In the genomic region with DNA sequence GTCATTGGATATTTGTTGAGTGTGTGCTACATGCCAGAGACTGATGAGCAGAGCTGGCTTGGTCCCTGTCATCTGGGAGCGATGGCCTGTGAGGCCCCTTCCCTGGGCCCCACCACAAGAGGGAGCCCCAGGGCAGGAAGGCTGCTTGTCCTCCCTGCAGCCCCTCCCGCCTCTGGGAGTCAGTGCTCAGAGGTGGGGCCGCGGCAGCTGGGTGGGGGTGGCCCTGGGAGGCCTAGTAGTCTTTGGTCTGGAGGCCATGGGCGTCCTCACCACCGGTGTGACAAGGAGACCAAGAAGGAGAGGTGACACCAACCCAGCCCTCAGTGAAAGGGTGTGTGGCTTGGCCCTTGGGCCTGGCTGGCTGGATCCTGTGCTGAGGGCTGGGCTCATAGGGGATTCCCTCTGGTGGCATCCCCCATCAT, we compare ENCODE assay signal across 8 cellular contexts.
A peak's percentile ranks its signal among the peaks of the same experiment; 100 is the strongest.
DNase-seq lines count a peak whose midpoint lies in the region; ATAC-seq and TF ChIP-seq lines count a peak whose summit lies in the region.

No MANE protein-coding gene starts in this region.

- CTCF ChIA-PET in A673 (lab: Charles Lee), result no interaction called here
- CTCF ChIA-PET in GM10248 (lab: Yijun Ruan, JAX), result interaction anchor here (0.8 to 3.0 kb wide), 9 partner anchors 13 to 1064 kb away, joined by 3 to 13 read pairs (median 3); no protein-coding TSS in a partner anchor

- H3K9me3 ChIP-seq in A673 (ENCODE audit: low read depth, low read length, poor library complexity, severe bottlenecking), result no peaks in the 10 kb centered on the region
- H3K9me3 ChIP-seq in ovary, result no peaks in the 10 kb centered on the region

- WGBS in ovary, 3 donors, result 86 to 91% (median 91%) methylated on average over 6 of the region's 6 CpGs

- H3K4me1 ChIP-seq in A673 (ENCODE audit: insufficient read depth, low read length, poor library complexity, severe bottlenecking), result peaks cover 8% of the 10 kb centered on the region
- no peaks in the 10 kb centered on the region for H3K4me1 ChIP-seq in foreskin keratinocyte
- peaks cover 17% of the 10 kb centered on the region for H3K4me1 ChIP-seq in ovary (ENCODE audit: insufficient read depth)

- no peaks in the 10 kb centered on the region for H3K27me3 ChIP-seq in A673 (replicated peaks; ENCODE audit: insufficient read depth, low read depth, low read length, poor library complexity)
- H3K27me3 ChIP-seq in foreskin keratinocyte, result no peaks in the 10 kb centered on the region
- no peaks in the 10 kb centered on the region for H3K27me3 ChIP-seq in ovary

- POLR2A ChIA-PET in A673 (lab: Charles Lee; ENCODE audit: low non-redundant PET) (no interaction called here), GM10248 (lab: Yijun Ruan, JAX) (no interaction called here)

- intact Hi-C loops in A673 (cut with micrococcal nuclease; ENCODE audit: unreplicated experiment) (no loop called here), ovary (cut with DNase I) (loop anchor here in 2 of 4 donors (10.0 kb wide), 2 partner anchors 47 to 117 kb away; no protein-coding TSS in a partner anchor)

- TF ChIP-seq CTCF in A673 (conservative IDR thresholded peaks at IDR 0.05; ENCODE audit: low read depth, low read length) (peak; percentile 55), GM10248 (IDR thresholded peaks at IDR 0.05; ENCODE audit: control extremely low read depth, extremely low read depth, low read depth, missing control alignments) (peak; percentile 58), foreskin keratinocyte (conservative IDR thresholded peaks at IDR 0.05) (peak; percentile 77), ovary (IDR thresholded peaks at IDR 0.05) (no peak)

- no peak for TF ChIP-seq EP300 in ovary (IDR thresholded peaks at IDR 0.05)

- ATAC-seq in foreskin keratinocyte, result peak; percentile 36
- no peak for ATAC-seq in GM18873 (IDR thresholded peaks at IDR 0.05; ENCODE audit: low FRiP score, unreplicated experiment)
- no peak for ATAC-seq in GM19328 (IDR thresholded peaks at IDR 0.05; ENCODE audit: unreplicated experiment)
- ATAC-seq in GM21717 (IDR thresholded peaks at IDR 0.05; ENCODE audit: unreplicated experiment), result no peak

- H3K27ac ChIP-seq in A673 (ENCODE audit: low read depth, low read length, poor library complexity, severe bottlenecking), result no peak overlapping the region
- no peak overlapping the region for H3K27ac ChIP-seq in foreskin keratinocyte
- peak overlapping the region in 1 of 2 donors; percentile 8 for H3K27ac ChIP-seq in ovary

- no peak for TF ChIP-seq POLR2A in ovary (IDR thresholded peaks at IDR 0.05)

- no peak for DNase-seq in A673 (ENCODE audit: low spot score)
- DNase-seq in GM10248 (ENCODE audit: extremely low spot score), result peak; percentile 76
- peak; percentile 61 for DNase-seq in RPMI8226
- DNase-seq in foreskin keratinocyte, result no peak
- DNase-seq in ovary, result no peak

- H3K36me3 ChIP-seq in A673 (ENCODE audit: insufficient read depth, low read length, poor library complexity, severe bottlenecking) (no peaks in the 10 kb centered on the region), ovary (no peaks in the 10 kb centered on the region)

- BruUV-seq in A673 (replicated peaks; lab: Mats Ljungman, UMichigan), result no TSS peak

- H3K4me3 ChIP-seq in A673 (ENCODE audit: low read depth, low read length, poor library complexity, severe bottlenecking) (no peak overlapping the region), ovary (no peak overlapping the region)

Comparison
In these comparisons a context has a peak if more than half of its experiments do, and no peak if none do; other contexts are left out.
1. DNase-seq: peak in GM10248 (single experiment) and RPMI8226 (single experiment); none in A673 (single experiment), foreskin keratinocyte (0 of 2) and ovary (0 of 5).
2. CTCF ChIP-seq: peak in A673 (single experiment), GM10248 (single experiment) and foreskin keratinocyte (single experiment); none in ovary (0 of 3).